ENCODE assay signal across 8 cellular contexts in genomic region chr5:170254056-170254455, GRCh38.
DNase-seq lines count a peak whose midpoint lies in the region; ATAC-seq and TF ChIP-seq lines count a peak whose summit lies in the region.

No MANE protein-coding gene starts in this region.

- H3K36me3 ChIP-seq in iPS-20b (ENCODE audit: insufficient read depth, low read depth, low read length) = no peaks in the 10 kb centered on the region
- H3K36me3 ChIP-seq in brain microvascular endothelial cell (replicated peaks) = no peaks in the 10 kb centered on the region

- H3K27me3 ChIP-seq in iPS-20b (ENCODE audit: insufficient read depth, low read length) = no peaks in the 10 kb centered on the region
- H3K27me3 ChIP-seq in brain microvascular endothelial cell (replicated peaks) = peaks cover 4% of the 10 kb centered on the region

- no peak for TF ChIP-seq CTCF in brain microvascular endothelial cell (IDR thresholded peaks at IDR 0.05; ENCODE audit: low read depth, low read length, missing control alignments)

- peak; percentile 60 for DNase-seq in activated CD4-positive, alpha-beta T cell treated with anti-CD3 and anti-CD28 coated beads for 1 hour
- DNase-seq in nucleus accumbens (lab: John Stamatoyannopoulos, UW) (no peak), hepatic stellate cell (ENCODE audit: low spot score) (no peak), brain microvascular endothelial cell (no peak), KG1 (lab: John Stamatoyannopoulos, UW) (no peak)

- peak; percentile 95 for ATAC-seq in GM18873 (IDR thresholded peaks at IDR 0.05; ENCODE audit: low FRiP score, unreplicated experiment)
- ATAC-seq in HG03025 (IDR thresholded peaks at IDR 0.05; ENCODE audit: low FRiP score, unreplicated experiment) = peak; percentile 91

- no peak overlapping the region for H3K9ac ChIP-seq in iPS-20b (ENCODE audit: low read depth, low read length)

- H3K27ac ChIP-seq in iPS-20b (ENCODE audit: low read length) (peak overlapping the region; percentile 42), brain microvascular endothelial cell (no peak overlapping the region)

- peaks cover 50% of the 10 kb centered on the region for H3K4me1 ChIP-seq in iPS-20b (ENCODE audit: insufficient read depth, low read length)

- H3K9me3 ChIP-seq in iPS-20b (ENCODE audit: insufficient read depth, low read depth, low read length) = no peaks in the 10 kb centered on the region

- H3K4me3 ChIP-seq in iPS-20b (ENCODE audit: low read length) = no peak overlapping the region
- H3K4me3 ChIP-seq in brain microvascular endothelial cell (ENCODE audit: low read depth, low read length) = no peak overlapping the region

- in situ Hi-C loops in brain microvascular endothelial cell (cut with HindIII; ENCODE audit: low pct_ligation_motif_present, low sequenced_read_pairs) = no loop called here
